In genomic region chr15:75025102-75025501, GRCh38 we compare ENCODE assay signal across 10 cellular contexts. TPM values are rescaled to one million over a fixed set of nuclear protein-coding genes. Genes with fewer than 3 reads are reported as not detected.
A peak's percentile ranks its signal among the peaks of the same experiment; 100 is the strongest.
DNase-seq lines count a peak whose midpoint lies in the region; ATAC-seq, FAIRE-seq and TF ChIP-seq lines count a peak whose summit lies in the region.
"Had no signal": no experiment of that assay in that cellular context is flagged by ENCODE, and none has a peak within 500 bp of the region (broad histone marks: within the 10 kb centered on the region; RNA-seq: fewer than 3 reads in every experiment).

No MANE protein-coding gene starts in this region.

- H3K9ac ChIP-seq in GM12878 (ENCODE audit: control insufficient read depth, insufficient read depth, low read length) (peak overlapping the region; percentile 27), skeletal muscle satellite cell (ENCODE audit: low read depth, low read length) (peak overlapping the region; percentile 97)

- peaks cover 29% of the 10 kb centered on the region for H3K4me1 ChIP-seq in GM12878 (ENCODE audit: control insufficient read depth, insufficient read depth, low read length)
- H3K4me1 ChIP-seq in skeletal muscle satellite cell (ENCODE audit: control insufficient read depth, insufficient read depth, low read length), result peaks cover 10% of the 10 kb centered on the region

- H3K4me3 Mint-ChIP-seq in activated naive CD4-positive, alpha-beta T cell treated with anti-CD3 and anti-CD28 coated beads for 36 hours, result peak overlapping the region; percentile 90

- peak overlapping the region; percentile 45 for H3K27ac ChIP-seq in GM12878 (ENCODE audit: control insufficient read depth, insufficient read depth)

- peak overlapping the region; percentile 86; the same call in 1 of the 2 replicates for H3K4me3 ChIP-seq in GM12878
- no peak overlapping the region for H3K4me3 ChIP-seq in skeletal muscle satellite cell (ENCODE audit: low read length)

- no peak overlapping the region for H2AFZ ChIP-seq in GM12878 (ENCODE audit: control insufficient read depth, low read depth, low read length)

- 48% methylated on average over 3 of the region's 3 CpGs for WGBS in GM12878 (ENCODE audit: insufficient coverage, insufficient replicate concordance, low lambda C conversion rate, missing lambda C conversion rate)

- TF ChIP-seq RAD21 in GM12878 (IDR thresholded peaks at IDR 0.05; ENCODE audit: insufficient read depth, low read depth, low read length), result no peak

- DNase-seq in activated naive CD4-positive, alpha-beta T cell treated with anti-CD3 and anti-CD28 coated beads for 36 hours, result no peak
- DNase-seq in activated naive CD4-positive, alpha-beta T cell treated with anti-CD3 and anti-CD28 coated beads, Interleukin-2, amount 50 U/mL, for 72 hours (ENCODE audit: low spot score in 2 of 2), result no peak
- DNase-seq in NCI-H69 (lab: John Stamatoyannopoulos, UW) (peak; percentile 26), GM12878 (ENCODE audit: low read depth, low spot score) (no peak), iPS-NIHi7 (ENCODE audit: extremely low spot score) (no peak), NCI-H1092 treated with DMSO at 0.1 percent for 48 hours (lab: John Stamatoyannopoulos, UW) (no peak), kidney glomerular epithelial cell (lab: John Stamatoyannopoulos, UW) (no peak)
- DNase-seq: activated CD4-positive, alpha-beta T cell treated with anti-CD3 and anti-CD28 coated beads for 4 hours; left ventricle myocardium superior had no signal

- H3K36me3 ChIP-seq in GM12878 (ENCODE audit: control insufficient read depth in 2 of 2, insufficient read depth in 2 of 2, low read length in 1 of 2) (no peaks in the 10 kb centered on the region), skeletal muscle satellite cell (ENCODE audit: insufficient read depth, low read length) (peaks cover 5% of the 10 kb centered on the region)

- intact Hi-C loops in activated naive CD4-positive, alpha-beta T cell treated with anti-CD3 and anti-CD28 coated beads for 36 hours (cut with micrococcal nuclease), result no loop called here
- intact Hi-C loops in GM12878 (cut with micrococcal nuclease; ENCODE audit: unreplicated experiment), result no loop called here

- no peak for TF ChIP-seq EP300 in GM12878 (IDR thresholded peaks at IDR 0.05; ENCODE audit: borderline replicate concordance in 1 of 2, control insufficient read depth in 1 of 2, low read depth in 2 of 2, low read length in 2 of 2)

- no peak overlapping the region for H3K27ac Mint-ChIP-seq in activated naive CD4-positive, alpha-beta T cell treated with anti-CD3 and anti-CD28 coated beads for 36 hours
- H3K27ac Mint-ChIP-seq in activated naive CD4-positive, alpha-beta T cell treated with anti-CD3 and anti-CD28 coated beads, Interleukin-2, amount 50 U/mL, for 72 hours, result peak overlapping the region in 1 of 2 donors; percentile 99

- TF ChIP-seq POLR2A in GM12878 (IDR thresholded peaks at IDR 0.05; ENCODE audit: low read depth, low read length), result no peak

- in situ Hi-C loops in GM12878 (cut with MboI), result loop anchor here (10.0 kb wide), 1 partner anchor 280 kb away; no protein-coding TSS in a partner anchor

- no TSS peak for BruUV-seq in GM12878 (replicated peaks; lab: Mats Ljungman, UMichigan)

- H3K27me3 Mint-ChIP-seq in activated naive CD4-positive, alpha-beta T cell treated with anti-CD3 and anti-CD28 coated beads for 36 hours (ENCODE audit: low read depth), result no peaks in the 10 kb centered on the region

- no peak for TF ChIP-seq CTCF in GM12878 (IDR thresholded peaks at IDR 0.05 in 2 of 3, conservative IDR thresholded peaks at IDR 0.05 in 1 of 3; ENCODE audit: control insufficient read depth in 2 of 3, extremely low read depth in 1 of 3, insufficient read depth in 1 of 3, low read depth in 3 of 3, low read length in 3 of 3)

- H3K27me3 ChIP-seq in GM12878 (replicated peaks in 1 of 2; ENCODE audit: control insufficient read depth in 2 of 2, insufficient read depth in 2 of 2, low read length in 1 of 2), result no peaks in the 10 kb centered on the region
- H3K27me3 ChIP-seq in skeletal muscle satellite cell (ENCODE audit: control insufficient read depth, insufficient read depth, low read length), result no peaks in the 10 kb centered on the region

- H3K4me1 Mint-ChIP-seq in activated naive CD4-positive, alpha-beta T cell treated with anti-CD3 and anti-CD28 coated beads for 36 hours (ENCODE audit: low read depth), result peaks cover 21% of the 10 kb centered on the region

- no peaks in the 10 kb centered on the region for H4K20me1 ChIP-seq in GM12878 (ENCODE audit: control insufficient read depth, insufficient read depth)

- H3K9me3 ChIP-seq in GM12878 (replicated peaks; ENCODE audit: control insufficient read depth, insufficient read depth, low read length), result no peaks in the 10 kb centered on the region
- H3K9me3 ChIP-seq in skeletal muscle satellite cell (replicated peaks; ENCODE audit: low read length), result no peaks in the 10 kb centered on the region

- no peak for ATAC-seq in activated naive CD4-positive, alpha-beta T cell treated with anti-CD3 and anti-CD28 coated beads, Interleukin-2, amount 50 U/mL, for 72 hours
- no peak for ATAC-seq in GM12878
- ATAC-seq: left ventricle myocardium superior had no signal

- H3K9me3 Mint-ChIP-seq in activated naive CD4-positive, alpha-beta T cell treated with anti-CD3 and anti-CD28 coated beads for 36 hours, result no peaks in the 10 kb centered on the region
- H3K9me3 Mint-ChIP-seq in activated naive CD4-positive, alpha-beta T cell treated with anti-CD3 and anti-CD28 coated beads, Interleukin-2, amount 50 U/mL, for 72 hours, result no peaks in the 10 kb centered on the region

- SMC1A ChIA-PET in GM12878 (lab: Charles Lee; ENCODE audit: uncharacterized antibody, unreplicated experiment), result interaction anchor here (0.7 to 4.5 kb wide), 9 partner anchors 11 to 617 kb away, joined by 3 to 21 read pairs (median 4); no protein-coding TSS in a partner anchor

- peaks cover 22% of the 10 kb centered on the region for H3K79me2 ChIP-seq in GM12878 (ENCODE audit: control insufficient read depth, insufficient read depth, low read length)

- H3K4me2 ChIP-seq in GM12878 (ENCODE audit: control insufficient read depth, insufficient read depth) (peak overlapping the region; percentile 93), skeletal muscle satellite cell (ENCODE audit: low read length) (no peak overlapping the region)

- CTCF ChIA-PET in activated naive CD4-positive, alpha-beta T cell treated with anti-CD3 and anti-CD28 coated beads for 36 hours (lab: Charles Lee), result interaction anchor here (0.7 to 1.4 kb wide), 4 partner anchors 86 to 184 kb away, joined by 3 to 9 read pairs (median 4); no protein-coding TSS in a partner anchor
- CTCF ChIA-PET in GM12878 (lab: Yijun Ruan, JAX), result interaction anchor here (0.9 to 3.3 kb wide), 8 partner anchors 12 to 184 kb away, joined by 3 to 23 read pairs (median 3); no protein-coding TSS in a partner anchor

- POLR2A ChIA-PET in GM12878 (lab: Charles Lee), result interaction anchor here (0.5 to 3.5 kb wide), 8 partner anchors 13 to 184 kb away, joined by 3 to 15 read pairs (median 3); partner anchors contain the start of gene C15orf39

- no peak for FAIRE-seq in GM12878 (lab: Jason Lieb, UNC)

- H3K36me3 Mint-ChIP-seq in activated naive CD4-positive, alpha-beta T cell treated with anti-CD3 and anti-CD28 coated beads for 36 hours (ENCODE audit: low read depth), result peaks cover 8% of the 10 kb centered on the region
- peaks cover 10 to 11% of the 10 kb centered on the region in 2 donors for H3K36me3 Mint-ChIP-seq in activated naive CD4-positive, alpha-beta T cell treated with anti-CD3 and anti-CD28 coated beads, Interleukin-2, amount 50 U/mL, for 72 hours

- RAD21 ChIA-PET in GM12878 (lab: Charles Lee; ENCODE audit: unreplicated experiment), result interaction anchor here (1.1 to 3.8 kb wide), 7 partner anchors 17 to 179 kb away, joined by 3 to 28 read pairs (median 10); partner anchors contain the start of genes C15orf39 and SCAMP5

RNA-seq across cellular contexts. Expression of gene PPCDC, which starts 1.7 kb away (rescaled TPM):
- 10 to 100 TPM; 17.5 to 18.0 TPM for total RNA-seq in activated naive CD4-positive, alpha-beta T cell treated with anti-CD3 and anti-CD28 coated beads for 36 hours
- total RNA-seq in activated naive CD4-positive, alpha-beta T cell treated with anti-CD3 and anti-CD28 coated beads, Interleukin-2, amount 50 U/mL, for 72 hours, result 10 to 100 TPM; 16.3 to 20.4 TPM
- total RNA-seq in GM12878 (2013; cell fraction: nucleolus; rRNA removed), result 112 and 121 TPM in 2 replicates
- total RNA-seq in GM12878 (2014; rRNA removed) (42.7 and 45.0 TPM in 2 replicates), GM12878 (2014; rRNA removed; fragmentation: Illumina TruSeq; extraction: Trizol) (29.4 and 32.5 TPM in 2 replicates), GM12878 (2021) (40.2 and 43.3 TPM in 2 replicates)
- 25.0 TPM for polyA plus RNA-seq in GM12878 (2011; ENCODE audit: low read depth)
- polyA plus RNA-seq in GM12878 (2011; rRNA removed) (27.9 and 44.7 TPM in 2 replicates), GM12878 (2014; fragmentation: Illumina TruSeq; extraction: Trizol) (32.9 and 35.7 TPM in 2 replicates), GM12878 (2014; fragmentation: Nextera tagmentation; extraction: Ambion mirVana) (100 to 1,000 TPM in 1 of 2 experiments, 10 to 100 TPM in 1; 92.0 to 135 TPM), GM12878 (2014; rRNA removed) (68.2 and 69.9 TPM in 2 replicates), GM12878 (2016; fragmentation: Nextera tagmentation; extraction: Ambion mirVana) (10 to 100 TPM; 65.4 to 67.9 TPM)
- 61.6 and 76.5 TPM in 2 replicates for polyA plus RNA-seq in GM12878 (2011; cell fraction: cytosol; rRNA removed)
- polyA plus RNA-seq in GM12878 (2011; cell fraction: nucleus; rRNA removed), result 83.3 and 92.0 TPM in 2 replicates
- 27.6 and 38.4 TPM in 2 replicates for polyA plus RNA-seq in GM12878 (2012)
- polyA minus RNA-seq in GM12878 (2011; rRNA and poly(A)+ RNA removed), result 37.2 and 70.2 TPM in 2 replicates
- polyA minus RNA-seq in GM12878 (2011; cell fraction: cytosol; rRNA and poly(A)+ RNA removed), result 8.8 and 18.7 TPM in 2 replicates
- polyA minus RNA-seq in GM12878 (2011; cell fraction: nucleus; rRNA and poly(A)+ RNA removed), result 51.0 and 104 TPM in 2 replicates
- 6.1 and 7.4 TPM in 2 replicates for total RNA-seq in skeletal muscle satellite cell (2012; rRNA removed)

RNA-seq across cellular contexts. Expression of gene SCAMP5, which starts 29.7 kb away (rescaled TPM):
- total RNA-seq in activated naive CD4-positive, alpha-beta T cell treated with anti-CD3 and anti-CD28 coated beads for 36 hours, result under 1 TPM; 0.15 to 0.38 TPM
- 10 to 100 TPM in 1 of 2 donors, 1 to 10 TPM in 1; 3.7 to 11.4 TPM for total RNA-seq in activated naive CD4-positive, alpha-beta T cell treated with anti-CD3 and anti-CD28 coated beads, Interleukin-2, amount 50 U/mL, for 72 hours
- 5.9 and 8.5 TPM in 2 replicates for total RNA-seq in GM12878 (2013; cell fraction: nucleolus; rRNA removed)
- total RNA-seq in GM12878 (2014; rRNA removed) (20.2 and 22.2 TPM in 2 replicates), GM12878 (2014; rRNA removed; fragmentation: Illumina TruSeq; extraction: Trizol) (13.6 and 15.0 TPM in 2 replicates), GM12878 (2021) (24.8 and 25.5 TPM in 2 replicates)
- polyA plus RNA-seq in GM12878 (2011; ENCODE audit: low read depth), result 7.6 TPM
- polyA plus RNA-seq in GM12878 (2011; rRNA removed) (15.7 and 24.3 TPM in 2 replicates), GM12878 (2014; fragmentation: Illumina TruSeq; extraction: Trizol) (26.3 and 30.3 TPM in 2 replicates), GM12878 (2014; fragmentation: Nextera tagmentation; extraction: Ambion mirVana) (1 to 10 TPM; 2.3 to 2.5 TPM), GM12878 (2014; rRNA removed) (35.5 and 41.6 TPM in 2 replicates), GM12878 (2016; fragmentation: Nextera tagmentation; extraction: Ambion mirVana) (1 to 10 TPM; 1.6 to 1.7 TPM)
- 28.5 and 32.2 TPM in 2 replicates for polyA plus RNA-seq in GM12878 (2011; cell fraction: cytosol; rRNA removed)
- polyA plus RNA-seq in GM12878 (2011; cell fraction: nucleus; rRNA removed), result 19.4 and 24.8 TPM in 2 replicates
- 8.5 and 11.0 TPM in 2 replicates for polyA plus RNA-seq in GM12878 (2012)
- 21.5 and 25.9 TPM in 2 replicates for polyA minus RNA-seq in GM12878 (2011; rRNA and poly(A)+ RNA removed)
- 9.0 and 9.6 TPM in 2 replicates for polyA minus RNA-seq in GM12878 (2011; cell fraction: cytosol; rRNA and poly(A)+ RNA removed)
- 3.3 and 7.8 TPM in 2 replicates for polyA minus RNA-seq in GM12878 (2011; cell fraction: nucleus; rRNA and poly(A)+ RNA removed)
- 0.25 and 3.7 TPM in 2 replicates for total RNA-seq in skeletal muscle satellite cell (2012; rRNA removed)
